In the genomic region with DNA sequence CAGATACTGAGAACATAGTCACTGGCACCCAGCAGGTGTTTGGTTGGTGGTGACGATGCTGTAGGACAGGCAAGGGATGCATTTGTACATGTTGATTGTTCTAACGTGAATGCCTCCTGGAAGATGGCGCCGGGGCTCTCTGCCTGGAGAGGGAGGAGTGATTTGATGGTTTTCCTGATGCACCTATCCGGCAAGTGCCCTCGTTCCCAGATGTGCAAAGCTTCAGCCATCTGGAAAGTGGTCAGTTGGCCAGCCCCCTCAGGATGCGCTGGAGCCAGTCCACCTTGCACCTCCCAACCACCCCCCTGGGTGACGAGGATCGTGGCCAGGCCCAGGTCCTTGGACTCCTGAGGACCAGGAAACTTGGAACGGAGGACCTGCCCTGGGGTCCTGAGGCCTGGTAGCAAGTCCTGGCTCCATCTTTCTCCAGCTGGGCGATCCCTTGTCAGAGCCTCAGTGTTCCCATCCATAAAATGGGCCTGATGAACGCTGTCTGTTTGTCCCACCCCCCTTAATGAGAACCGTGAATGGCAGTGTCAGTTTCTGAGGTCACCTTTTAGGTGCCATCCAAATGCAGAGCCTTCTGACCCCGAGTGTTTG, we compare ENCODE assay signal across 2 cellular contexts.
TF ChIP-seq lines count a peak whose summit lies in the region.

No MANE protein-coding gene starts in this region.

TF ChIP-seq in SK-N-SH, 30 proteins besides CTCF, POLR2A, EP300 and RAD21 (continued from another document):
- TF ChIP-seq, protein P1, sequence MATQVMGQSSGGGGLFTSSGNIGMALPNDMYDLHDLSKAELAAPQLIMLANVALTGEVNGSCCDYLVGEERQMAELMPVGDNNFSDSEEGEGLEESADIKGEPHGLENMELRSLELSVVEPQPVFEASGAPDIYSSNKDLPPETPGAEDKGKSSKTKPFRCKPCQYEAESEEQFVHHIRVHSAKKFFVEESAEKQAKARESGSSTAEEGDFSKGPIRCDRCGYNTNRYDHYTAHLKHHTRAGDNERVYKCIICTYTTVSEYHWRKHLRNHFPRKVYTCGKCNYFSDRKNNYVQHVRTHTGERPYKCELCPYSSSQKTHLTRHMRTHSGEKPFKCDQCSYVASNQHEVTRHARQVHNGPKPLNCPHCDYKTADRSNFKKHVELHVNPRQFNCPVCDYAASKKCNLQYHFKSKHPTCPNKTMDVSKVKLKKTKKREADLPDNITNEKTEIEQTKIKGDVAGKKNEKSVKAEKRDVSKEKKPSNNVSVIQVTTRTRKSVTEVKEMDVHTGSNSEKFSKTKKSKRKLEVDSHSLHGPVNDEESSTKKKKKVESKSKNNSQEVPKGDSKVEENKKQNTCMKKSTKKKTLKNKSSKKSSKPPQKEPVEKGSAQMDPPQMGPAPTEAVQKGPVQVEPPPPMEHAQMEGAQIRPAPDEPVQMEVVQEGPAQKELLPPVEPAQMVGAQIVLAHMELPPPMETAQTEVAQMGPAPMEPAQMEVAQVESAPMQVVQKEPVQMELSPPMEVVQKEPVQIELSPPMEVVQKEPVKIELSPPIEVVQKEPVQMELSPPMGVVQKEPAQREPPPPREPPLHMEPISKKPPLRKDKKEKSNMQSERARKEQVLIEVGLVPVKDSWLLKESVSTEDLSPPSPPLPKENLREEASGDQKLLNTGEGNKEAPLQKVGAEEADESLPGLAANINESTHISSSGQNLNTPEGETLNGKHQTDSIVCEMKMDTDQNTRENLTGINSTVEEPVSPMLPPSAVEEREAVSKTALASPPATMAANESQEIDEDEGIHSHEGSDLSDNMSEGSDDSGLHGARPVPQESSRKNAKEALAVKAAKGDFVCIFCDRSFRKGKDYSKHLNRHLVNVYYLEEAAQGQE (IDR thresholded peaks at IDR 0.05; ENCODE audit: low read depth, low read length) = no peak
- no peak for TF ChIP-seq NRF1 (IDR thresholded peaks at IDR 0.05; ENCODE audit: low read depth, low read length)

TF ChIP-seq in SK-N-SH treated with all-trans-retinoic acid at 6 μM for 48 hours, 23 proteins besides CTCF, POLR2A, EP300 and RAD21 (continued from another document):
- TF ChIP-seq TSHZ2 (CRISPR knock-in tag; IDR thresholded peaks at IDR 0.05) (no peak), TOX (CRISPR knock-in tag; IDR thresholded peaks at IDR 0.05; ENCODE audit: borderline replicate concordance) (no peak), ZFP30 (CRISPR knock-in tag; IDR thresholded peaks at IDR 0.05) (no peak), POU6F1 (CRISPR knock-in tag; IDR thresholded peaks at IDR 0.05; ENCODE audit: borderline replicate concordance, low read depth) (no peak), BACH2 (CRISPR knock-in tag; IDR thresholded peaks at IDR 0.05; ENCODE audit: borderline replicate concordance) (no peak), RARB (CRISPR knock-in tag; IDR thresholded peaks at IDR 0.05) (no peak), ZNF8 (CRISPR knock-in tag; IDR thresholded peaks at IDR 0.05) (no peak), PPARA (CRISPR knock-in tag; IDR thresholded peaks at IDR 0.05; ENCODE audit: borderline replicate concordance) (no peak)
- TF ChIP-seq, protein P2, sequence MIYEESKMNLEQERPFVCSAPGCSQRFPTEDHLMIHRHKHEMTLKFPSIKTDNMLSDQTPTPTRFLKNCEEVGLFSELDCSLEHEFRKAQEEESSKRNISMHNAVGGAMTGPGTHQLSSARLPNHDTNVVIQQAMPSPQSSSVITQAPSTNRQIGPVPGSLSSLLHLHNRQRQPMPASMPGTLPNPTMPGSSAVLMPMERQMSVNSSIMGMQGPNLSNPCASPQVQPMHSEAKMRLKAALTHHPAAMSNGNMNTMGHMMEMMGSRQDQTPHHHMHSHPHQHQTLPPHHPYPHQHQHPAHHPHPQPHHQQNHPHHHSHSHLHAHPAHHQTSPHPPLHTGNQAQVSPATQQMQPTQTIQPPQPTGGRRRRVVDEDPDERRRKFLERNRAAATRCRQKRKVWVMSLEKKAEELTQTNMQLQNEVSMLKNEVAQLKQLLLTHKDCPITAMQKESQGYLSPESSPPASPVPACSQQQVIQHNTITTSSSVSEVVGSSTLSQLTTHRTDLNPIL (CRISPR knock-in tag; IDR thresholded peaks at IDR 0.05; ENCODE audit: low read depth) = no peak
